Comparison of ENCODE assay signal across 9 cellular contexts in the genomic region with DNA sequence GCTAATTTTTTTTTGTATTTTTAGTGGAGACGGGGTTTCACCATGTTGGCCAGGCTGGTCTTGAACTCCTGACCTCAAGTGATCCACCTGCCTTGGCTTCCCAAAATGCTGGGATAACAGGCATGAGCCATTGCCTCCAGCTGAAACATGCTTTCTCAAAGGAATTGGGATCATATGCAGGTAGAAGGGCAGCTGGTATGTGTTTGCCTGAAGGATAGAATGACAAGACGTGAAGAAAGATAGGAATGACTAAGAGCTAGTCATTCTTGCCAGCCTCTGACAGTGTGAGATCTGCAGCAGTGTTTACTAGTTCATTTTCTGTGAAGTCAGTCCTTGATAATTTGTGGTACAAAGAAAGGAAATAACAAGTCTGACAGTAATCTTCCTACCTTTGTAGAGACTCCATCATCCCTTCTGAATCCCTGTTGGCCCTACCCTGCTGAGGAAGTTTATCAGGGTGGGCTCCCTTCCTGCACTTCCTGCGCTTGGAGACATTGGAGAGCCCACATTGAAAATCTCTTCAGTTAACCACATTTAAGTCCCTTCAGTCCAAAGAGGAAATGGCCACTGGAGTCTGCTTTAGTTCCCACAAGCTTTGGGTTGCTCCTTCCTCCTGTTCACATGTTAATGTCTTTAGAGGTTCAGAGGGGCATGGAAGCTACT. TPM values are rescaled to one million over a fixed set of nuclear protein-coding genes. Genes with fewer than 3 reads are reported as not detected.
DNase-seq lines count a peak whose midpoint lies in the region; ATAC-seq and TF ChIP-seq lines count a peak whose summit lies in the region.
"Had no signal": no experiment of that assay in that cellular context is flagged by ENCODE, and none has a peak within 500 bp of the region (broad histone marks: within the 10 kb centered on the region; RNA-seq: fewer than 3 reads in every experiment).

No MANE protein-coding gene starts in this region.

- no peak overlapping the region for H3K4me2 ChIP-seq in MM.1S (ENCODE audit: low read depth, low read length)

- CTCF ChIA-PET in activated CD4-positive, alpha-beta T cell treated with anti-CD3 and anti-CD28 coated beads, Interleukin-2, amount 10 ng/mL, durations not matched to agents 7 days and 5 days (lab: Charles Lee) = interaction anchor here (0.7 to 1.4 kb wide), 7 partner anchors 10 to 40 kb away, joined by 3 to 12 read pairs (median 3); no protein-coding TSS in a partner anchor

- no peaks in the 10 kb centered on the region for H3K9me3 ChIP-seq in MM.1S (replicated peaks; ENCODE audit: insufficient read depth, low read length)

- H3K27me3 ChIP-seq in MM.1S (replicated peaks; ENCODE audit: insufficient read depth, low read length) = no peaks in the 10 kb centered on the region
- H3K27me3 ChIP-seq: cardiac muscle cell had no signal

- POLR2A ChIA-PET in activated CD4-positive, alpha-beta T cell treated with anti-CD3 and anti-CD28 coated beads, Interleukin-2, amount 10 ng/mL, durations not matched to agents 7 days and 5 days (lab: Charles Lee) = interaction anchor here (0.6 to 2.0 kb wide), 4 partner anchors 10 to 241 kb away, joined by 3 to 7 read pairs (median 6); a partner anchor contains a TSS

- no peak overlapping the region for H2AFZ ChIP-seq in MM.1S (ENCODE audit: low read length)

- no peak overlapping the region for H3K9ac ChIP-seq in MM.1S (ENCODE audit: low read length)

- no peaks in the 10 kb centered on the region for H4K20me1 ChIP-seq in MM.1S (ENCODE audit: insufficient read depth, low read length)

- H3K4me3 Mint-ChIP-seq in activated CD4-positive, alpha-beta T cell treated with anti-CD3 and anti-CD28 coated beads, Interleukin-2, amount 10 ng/mL, durations not matched to agents 7 days and 5 days = peak overlapping the region; percentile 70
- H3K4me3 Mint-ChIP-seq in stimulated activated effector memory CD8-positive, alpha-beta T cell treated with anti-CD3 and anti-CD28 coated beads, Interleukin-12 subunit alpha, Interleukin-12 subunit beta, amount 100 ng/mL, for 72 hours = peak overlapping the region; percentile 90

- H3K4me1 ChIP-seq in MM.1S (ENCODE audit: low read length) = peaks cover 60% of the 10 kb centered on the region

- H3K4me3 ChIP-seq in MM.1S (ENCODE audit: low read length) = no peak overlapping the region
- H3K4me3 ChIP-seq: cardiac muscle cell had no signal

- no peaks in the 10 kb centered on the region for H3K9me3 Mint-ChIP-seq in activated CD4-positive, alpha-beta T cell treated with anti-CD3 and anti-CD28 coated beads, Interleukin-2, amount 10 ng/mL, durations not matched to agents 7 days and 5 days
- no peaks in the 10 kb centered on the region for H3K9me3 Mint-ChIP-seq in stimulated activated effector memory CD8-positive, alpha-beta T cell treated with anti-CD3 and anti-CD28 coated beads, Interleukin-12 subunit alpha, Interleukin-12 subunit beta, amount 100 ng/mL, for 72 hours

- peaks cover 84% of the 10 kb centered on the region for H3K79me2 ChIP-seq in MM.1S (ENCODE audit: low read length)

- TF ChIP-seq CTCF in MM.1S (IDR thresholded peaks at IDR 0.05; ENCODE audit: low read length) = no peak

- DNase-seq in AG08396 (ENCODE audit: low spot score) (peak; percentile 52), fibroblast of peridontal ligament (ENCODE audit: extremely low read depth) (peak; percentile 80), MM.1S (no peak), NCI-H748 (lab: John Stamatoyannopoulos, UW; ENCODE audit: unreplicated experiment) (no peak), caudate nucleus (lab: John Stamatoyannopoulos, UW) (no peak)
- DNase-seq in activated CD4-positive, alpha-beta T cell treated with anti-CD3 and anti-CD28 coated beads, Interleukin-2, amount 10 ng/mL, durations not matched to agents 7 days and 5 days = peak; percentile 50
- DNase-seq in stimulated activated effector memory CD8-positive, alpha-beta T cell treated with anti-CD3 and anti-CD28 coated beads, Interleukin-12 subunit alpha, Interleukin-12 subunit beta, amount 100 ng/mL, for 72 hours (ENCODE audit: low spot score in 2 of 2) = peak in 1 of 2 donors; percentile 72

- peaks cover 4% of the 10 kb centered on the region; the same call in 1 of the 2 replicates for H3K36me3 ChIP-seq in MM.1S (replicated peaks; ENCODE audit: insufficient read depth, low read length)
- H3K36me3 ChIP-seq: cardiac muscle cell had no signal

- H3K27ac Mint-ChIP-seq in activated CD4-positive, alpha-beta T cell treated with anti-CD3 and anti-CD28 coated beads, Interleukin-2, amount 10 ng/mL, durations not matched to agents 7 days and 5 days = peak overlapping the region; percentile 96
- peak overlapping the region; percentile 98 for H3K27ac Mint-ChIP-seq in stimulated activated effector memory CD8-positive, alpha-beta T cell treated with anti-CD3 and anti-CD28 coated beads, Interleukin-12 subunit alpha, Interleukin-12 subunit beta, amount 100 ng/mL, for 72 hours

- H3K27me3 Mint-ChIP-seq in activated CD4-positive, alpha-beta T cell treated with anti-CD3 and anti-CD28 coated beads, Interleukin-2, amount 10 ng/mL, durations not matched to agents 7 days and 5 days = no peaks in the 10 kb centered on the region

- peaks cover 76% of the 10 kb centered on the region for H3K4me1 Mint-ChIP-seq in activated CD4-positive, alpha-beta T cell treated with anti-CD3 and anti-CD28 coated beads, Interleukin-2, amount 10 ng/mL, durations not matched to agents 7 days and 5 days
- peaks cover 52% of the 10 kb centered on the region for H3K4me1 Mint-ChIP-seq in stimulated activated effector memory CD8-positive, alpha-beta T cell treated with anti-CD3 and anti-CD28 coated beads, Interleukin-12 subunit alpha, Interleukin-12 subunit beta, amount 100 ng/mL, for 72 hours

- H3K27ac ChIP-seq in MM.1S (ENCODE audit: low read length) (no peak overlapping the region), caudate nucleus (ENCODE audit: low read depth, low read length) (no peak overlapping the region)
- H3K27ac ChIP-seq: cardiac muscle cell had no signal

- ATAC-seq in HG02885 (IDR thresholded peaks at IDR 0.05; ENCODE audit: poor library complexity, unreplicated experiment) = peak; percentile 33
- ATAC-seq in stimulated activated effector memory CD8-positive, alpha-beta T cell treated with anti-CD3 and anti-CD28 coated beads, Interleukin-12 subunit alpha, Interleukin-12 subunit beta, amount 100 ng/mL, for 72 hours = peak; percentile 76

- H3K36me3 Mint-ChIP-seq in activated CD4-positive, alpha-beta T cell treated with anti-CD3 and anti-CD28 coated beads, Interleukin-2, amount 10 ng/mL, durations not matched to agents 7 days and 5 days (ENCODE audit: low read depth) = peaks cover 58% of the 10 kb centered on the region
- peaks cover 98% of the 10 kb centered on the region for H3K36me3 Mint-ChIP-seq in stimulated activated effector memory CD8-positive, alpha-beta T cell treated with anti-CD3 and anti-CD28 coated beads, Interleukin-12 subunit alpha, Interleukin-12 subunit beta, amount 100 ng/mL, for 72 hours

- no peaks in the 10 kb centered on the region for H3K9me2 ChIP-seq in MM.1S (replicated peaks; ENCODE audit: insufficient read depth, low read length)

- peaks cover 41% of the 10 kb centered on the region for H3F3A ChIP-seq in MM.1S (ENCODE audit: insufficient read depth, low read length)

RNA-seq across cellular contexts. Expression of a gene that starts 14.7 kb away (rescaled TPM):
- total RNA-seq in activated CD4-positive, alpha-beta T cell treated with anti-CD3 and anti-CD28 coated beads, Interleukin-2, amount 10 ng/mL, durations not matched to agents 7 days and 5 days = 100 to 1,000 TPM in 1 of 2 experiments, 10 to 100 TPM in 1; 98.4 to 106 TPM

RNA-seq across cellular contexts. Expression of a gene that starts 52.3 kb away (rescaled TPM):
- total RNA-seq in activated CD4-positive, alpha-beta T cell treated with anti-CD3 and anti-CD28 coated beads, Interleukin-2, amount 10 ng/mL, durations not matched to agents 7 days and 5 days = 10 to 100 TPM; 45.0 to 49.6 TPM

RNA-seq across cellular contexts. Expression of a gene that starts 58.9 kb away (rescaled TPM):
- total RNA-seq in activated CD4-positive, alpha-beta T cell treated with anti-CD3 and anti-CD28 coated beads, Interleukin-2, amount 10 ng/mL, durations not matched to agents 7 days and 5 days = 100 to 1,000 TPM; 134 to 147 TPM

RNA-seq across cellular contexts. Expression of a gene that starts 59.2 kb away (rescaled TPM):
- total RNA-seq in activated CD4-positive, alpha-beta T cell treated with anti-CD3 and anti-CD28 coated beads, Interleukin-2, amount 10 ng/mL, durations not matched to agents 7 days and 5 days = 10 to 100 TPM; 31.4 to 32.0 TPM

Comparison
In these comparisons a context has a peak if more than half of its experiments do, and no peak if none do; other contexts are left out.
1. DNase-seq: peak in AG08396 (single experiment), activated CD4-positive, alpha-beta T cell treated with anti-CD3 and anti-CD28 coated beads, Interleukin-2, amount 10 ng/mL, durations not matched to agents 7 days and 5 days (single experiment) and fibroblast of peridontal ligament (single experiment); none in MM.1S (single experiment), NCI-H748 (single experiment) and caudate nucleus (0 of 61).